23 cellular contexts compared by ENCODE assay signal in the genomic region with DNA sequence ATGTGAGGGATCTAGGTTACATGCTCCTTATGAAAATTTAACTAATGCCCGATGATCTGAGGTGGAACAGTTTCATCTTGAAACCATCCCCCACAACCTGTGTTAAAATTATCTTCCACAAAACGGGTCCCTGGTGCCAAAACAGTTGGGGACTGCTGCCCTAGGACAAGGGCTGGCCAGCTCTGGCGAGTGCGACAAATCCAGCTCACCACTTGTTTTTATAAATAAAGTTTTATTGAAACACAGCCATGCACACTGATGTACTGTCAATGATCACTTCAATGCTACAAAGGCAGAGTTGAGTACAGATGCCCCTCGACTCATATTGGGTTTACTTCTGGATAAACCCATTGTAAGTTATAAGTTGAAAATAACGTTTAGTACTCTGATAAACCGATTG.
DNase-seq lines count a peak whose midpoint lies in the region; ATAC-seq, FAIRE-seq and TF ChIP-seq lines count a peak whose summit lies in the region.
"Had no signal": no experiment of that assay in that cellular context is flagged by ENCODE, and none has a peak within 500 bp of the region (broad histone marks: within the 10 kb centered on the region; RNA-seq: fewer than 3 reads in every experiment).

No MANE protein-coding gene starts in this region.

- TF ChIP-seq RAD21 in GM12878 (IDR thresholded peaks at IDR 0.05; ENCODE audit: insufficient read depth, low read depth, low read length) (no peak), K562 (CRISPR knock-in tag; conservative IDR thresholded peaks at IDR 0.05 in 1 of 2, IDR thresholded peaks at IDR 0.05 in 1 of 2) (no peak)

- ATAC-seq in GM12878 (no peak), K562 (no peak)

- WGBS in GM12878 (ENCODE audit: insufficient coverage, insufficient replicate concordance, low lambda C conversion rate, missing lambda C conversion rate), result 24% methylated on average over 7 of the region's 7 CpGs
- 1% methylated on average over 7 of the region's 7 CpGs for WGBS in K562 (ENCODE audit: insufficient coverage, low coverage, missing lambda C conversion rate)

- no peak overlapping the region for H3K9ac ChIP-seq in GM12878 (ENCODE audit: control insufficient read depth, insufficient read depth, low read length)
- no peak overlapping the region for H3K9ac ChIP-seq in K562 (ENCODE audit: insufficient read depth in 1 of 2, low read depth in 2 of 2, low read length in 2 of 2)
- H3K9ac ChIP-seq: BLaER1 had no signal

- CTCF ChIA-PET in GM12878 (lab: Yijun Ruan, JAX) (no interaction called here), K562 (lab: Yijun Ruan, JAX; ENCODE audit: low intra/inter-chr PET ratio) (no interaction called here)

- no peaks in the 10 kb centered on the region for H3K9me1 ChIP-seq in K562 (ENCODE audit: control insufficient read depth, insufficient read depth, low read length)

- in situ Hi-C loops in GM12878 (cut with MboI) (no loop called here), K562 (cut with MboI) (no loop called here)

- DNase-seq in NCI-H2171 treated with DMSO at 0.1 percent for 48 hours (lab: John Stamatoyannopoulos, UW) (peak; percentile 3), NCI-H2171 (lab: John Stamatoyannopoulos, UW) (no peak), GM12878 (ENCODE audit: low read depth, low spot score) (no peak), K562 (ENCODE audit: extremely low read depth in 1 of 4, low spot score in 3 of 4) (no peak), SW 1271 (lab: John Stamatoyannopoulos, UW) (no peak)
- DNase-seq: 8988T; ACHN; BE2C; C1 segment of cervical spinal cord; CD4-positive, alpha-beta memory T cell; CD4-positive, CD25-positive, alpha-beta regulatory T cell; CD8-positive, alpha-beta memory T cell; COR-L47; DMS153; DMS53; DMS79; DND-41; EL; GDM1 had no signal

- H3K9me3 ChIP-seq in GM12878 (replicated peaks; ENCODE audit: control insufficient read depth, insufficient read depth, low read length), result no peaks in the 10 kb centered on the region
- H3K9me3 ChIP-seq in K562 (replicated peaks; ENCODE audit: control insufficient read depth, insufficient read depth, low read depth, low read length), result no peaks in the 10 kb centered on the region
- H3K9me3 ChIP-seq: BE2C had no signal

- TF ChIP-seq EP300 in GM12878 (IDR thresholded peaks at IDR 0.05; ENCODE audit: borderline replicate concordance in 1 of 2, control insufficient read depth in 1 of 2, low read depth in 2 of 2, low read length in 2 of 2) (no peak), K562 (IDR thresholded peaks at IDR 0.05; ENCODE audit: low read length) (no peak)

- intact Hi-C loops in GM12878 (cut with micrococcal nuclease; ENCODE audit: unreplicated experiment) (no loop called here), K562 (cut with micrococcal nuclease) (no loop called here)

- H4K20me1 ChIP-seq in GM12878 (ENCODE audit: control insufficient read depth, insufficient read depth) (no peaks in the 10 kb centered on the region), K562 (replicated peaks; ENCODE audit: control insufficient read depth, insufficient read depth, low read length) (no peaks in the 10 kb centered on the region)
- H4K20me1 ChIP-seq: BLaER1 had no signal

- POLR2A ChIA-PET in GM12878 (lab: Charles Lee) (no interaction called here), K562 (lab: Yijun Ruan, JAX) (no interaction called here)

- TF ChIP-seq CTCF in GM12878 (IDR thresholded peaks at IDR 0.05 in 2 of 3, conservative IDR thresholded peaks at IDR 0.05 in 1 of 3; ENCODE audit: control insufficient read depth in 2 of 3, extremely low read depth in 1 of 3, insufficient read depth in 1 of 3, low read depth in 3 of 3, low read length in 3 of 3), result no peak
- TF ChIP-seq CTCF in K562 (IDR thresholded peaks at IDR 0.05 in 2 of 3, conservative IDR thresholded peaks at IDR 0.05 in 1 of 3; ENCODE audit: insufficient read depth in 2 of 3, low read depth in 1 of 3, low read length in 3 of 3), result no peak

- H3K4me2 ChIP-seq in GM12878 (ENCODE audit: control insufficient read depth, insufficient read depth) (no peak overlapping the region), K562 (ENCODE audit: insufficient read depth, low read length) (no peak overlapping the region)
- H3K4me2 ChIP-seq: BLaER1 had no signal

- H3K4me3 ChIP-seq in GM12878, result no peak overlapping the region
- H3K4me3 ChIP-seq in K562, result no peak overlapping the region
- H3K4me3 ChIP-seq: BLaER1 had no signal

- SMC1A ChIA-PET in GM12878 (lab: Charles Lee; ENCODE audit: uncharacterized antibody, unreplicated experiment), result no interaction called here

- H3K27ac ChIP-seq in GM12878 (ENCODE audit: control insufficient read depth, insufficient read depth), result no peak overlapping the region
- no peak overlapping the region for H3K27ac ChIP-seq in K562 (ENCODE audit: extremely low read depth, low read depth, low read length)
- H3K27ac ChIP-seq: BLaER1 had no signal

- RAD21 ChIA-PET in GM12878 (lab: Charles Lee; ENCODE audit: unreplicated experiment), result no interaction called here

- H3K27me3 ChIP-seq in GM12878 (replicated peaks in 1 of 2; ENCODE audit: control insufficient read depth in 2 of 2, insufficient read depth in 2 of 2, low read length in 1 of 2) (no peaks in the 10 kb centered on the region), K562 (ENCODE audit: control insufficient read depth in 2 of 2, insufficient read depth in 2 of 2, low read length in 2 of 2) (no peaks in the 10 kb centered on the region)
- H3K27me3 ChIP-seq: BE2C, BLaER1 had no signal

- H3K36me3 ChIP-seq in GM12878 (ENCODE audit: control insufficient read depth in 2 of 2, insufficient read depth in 2 of 2, low read length in 1 of 2), result no peaks in the 10 kb centered on the region
- no peaks in the 10 kb centered on the region for H3K36me3 ChIP-seq in K562 (ENCODE audit: control insufficient read depth, insufficient read depth, low read length)
- H3K36me3 ChIP-seq: BE2C, BLaER1 had no signal

- H2AFZ ChIP-seq in GM12878 (ENCODE audit: control insufficient read depth, low read depth, low read length) (no peak overlapping the region), K562 (ENCODE audit: low read depth, low read length) (no peak overlapping the region)

- FAIRE-seq in GM12878 (lab: Jason Lieb, UNC) (no peak), K562 (lab: Jason Lieb, UNC) (no peak)
- FAIRE-seq: A204.1, GM12891, GM19239 had no signal

- TF ChIP-seq POLR2A in GM12878 (IDR thresholded peaks at IDR 0.05; ENCODE audit: low read depth, low read length) (no peak), K562 (conservative IDR thresholded peaks at IDR 0.05) (no peak)

- H3K79me2 ChIP-seq in GM12878 (ENCODE audit: control insufficient read depth, insufficient read depth, low read length) (no peaks in the 10 kb centered on the region), K562 (ENCODE audit: control insufficient read depth, insufficient read depth, low read length) (no peaks in the 10 kb centered on the region)

- BruUV-seq in GM12878 (replicated peaks; lab: Mats Ljungman, UMichigan), result no TSS peak
- BruUV-seq in K562 (replicated peaks; lab: Mats Ljungman, UMichigan), result no TSS peak

- H3K4me1 ChIP-seq in GM12878 (ENCODE audit: control insufficient read depth, insufficient read depth, low read length), result no peaks in the 10 kb centered on the region
- H3K4me1 ChIP-seq in K562 (replicated peaks in 1 of 2; ENCODE audit: control insufficient read depth in 2 of 2, insufficient read depth in 2 of 2, low read length in 2 of 2), result no peaks in the 10 kb centered on the region
- H3K4me1 ChIP-seq: BE2C, BLaER1 had no signal

TF ChIP-seq in K562, 482 proteins besides CTCF, POLR2A, EP300 and RAD21 (continues in another document):
- no peak for TF ChIP-seq ZNF76 (CRISPR knock-in tag; IDR thresholded peaks at IDR 0.05; ENCODE audit: borderline replicate concordance)
- TF ChIP-seq NRF1 (conservative IDR thresholded peaks at IDR 0.05 in 1 of 2, IDR thresholded peaks at IDR 0.05 in 1 of 2), result no peak
